In the genomic region with DNA sequence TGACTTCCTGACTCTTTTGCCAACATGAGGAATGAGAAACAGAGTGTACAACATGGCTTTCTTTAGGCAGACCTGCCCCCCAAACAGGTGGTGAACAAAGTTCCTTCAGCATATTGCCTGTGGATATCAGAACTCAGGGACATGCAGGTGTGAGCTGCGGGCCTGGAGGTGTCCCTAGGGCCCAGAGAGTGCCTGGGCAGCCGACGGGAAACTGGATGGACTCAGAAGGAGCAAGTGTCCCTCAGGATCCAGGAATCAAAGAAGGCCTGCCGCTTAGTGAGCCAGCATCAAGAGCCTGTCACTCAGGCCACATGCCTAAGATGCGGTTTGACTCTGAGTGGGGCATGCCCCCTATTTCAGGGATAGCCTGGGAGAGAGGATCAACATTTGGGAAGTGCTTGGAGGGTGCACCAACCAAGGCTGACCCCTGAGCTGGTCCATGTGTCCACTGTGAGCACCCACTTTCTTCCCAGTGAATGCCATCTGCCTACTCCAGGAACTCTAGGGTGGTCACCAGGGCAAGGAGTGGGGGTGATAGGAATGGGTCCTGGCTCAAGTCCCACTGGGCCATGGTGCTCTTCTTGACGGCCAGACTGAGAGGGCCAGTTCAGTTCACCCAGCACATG, we compare ENCODE assay signal across 1 cellular context.
TF ChIP-seq lines count a peak whose summit lies in the region.

No MANE protein-coding gene starts in this region.

TF ChIP-seq in HepG2, 621 proteins besides CTCF, POLR2A, EP300 and RAD21:
- TF ChIP-seq, protein P1, sequence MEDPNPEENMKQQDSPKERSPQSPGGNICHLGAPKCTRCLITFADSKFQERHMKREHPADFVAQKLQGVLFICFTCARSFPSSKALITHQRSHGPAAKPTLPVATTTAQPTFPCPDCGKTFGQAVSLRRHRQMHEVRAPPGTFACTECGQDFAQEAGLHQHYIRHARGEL (CRISPR knock-in tag; IDR thresholded peaks at IDR 0.05) = no peak
- TF ChIP-seq PRPF4 (IDR thresholded peaks at IDR 0.05; ENCODE audit: low read depth, low read length, poor library complexity, severe bottlenecking) = no peak
- TF ChIP-seq HOXA5 (CRISPR knock-in tag; IDR thresholded peaks at IDR 0.05) = no peak
- TF ChIP-seq, protein P2, sequence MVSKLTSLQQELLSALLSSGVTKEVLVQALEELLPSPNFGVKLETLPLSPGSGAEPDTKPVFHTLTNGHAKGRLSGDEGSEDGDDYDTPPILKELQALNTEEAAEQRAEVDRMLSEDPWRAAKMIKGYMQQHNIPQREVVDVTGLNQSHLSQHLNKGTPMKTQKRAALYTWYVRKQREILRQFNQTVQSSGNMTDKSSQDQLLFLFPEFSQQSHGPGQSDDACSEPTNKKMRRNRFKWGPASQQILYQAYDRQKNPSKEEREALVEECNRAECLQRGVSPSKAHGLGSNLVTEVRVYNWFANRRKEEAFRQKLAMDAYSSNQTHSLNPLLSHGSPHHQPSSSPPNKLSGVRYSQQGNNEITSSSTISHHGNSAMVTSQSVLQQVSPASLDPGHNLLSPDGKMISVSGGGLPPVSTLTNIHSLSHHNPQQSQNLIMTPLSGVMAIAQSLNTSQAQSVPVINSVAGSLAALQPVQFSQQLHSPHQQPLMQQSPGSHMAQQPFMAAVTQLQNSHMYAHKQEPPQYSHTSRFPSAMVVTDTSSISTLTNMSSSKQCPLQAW (CRISPR knock-in tag; IDR thresholded peaks at IDR 0.05) = no peak
- no peak for TF ChIP-seq ZNF615 (CRISPR knock-in tag; IDR thresholded peaks at IDR 0.05; ENCODE audit: borderline replicate concordance)
- TF ChIP-seq IRX3 (CRISPR knock-in tag; IDR thresholded peaks at IDR 0.05; ENCODE audit: borderline replicate concordance, low read depth) = no peak
- TF ChIP-seq, protein P3, sequence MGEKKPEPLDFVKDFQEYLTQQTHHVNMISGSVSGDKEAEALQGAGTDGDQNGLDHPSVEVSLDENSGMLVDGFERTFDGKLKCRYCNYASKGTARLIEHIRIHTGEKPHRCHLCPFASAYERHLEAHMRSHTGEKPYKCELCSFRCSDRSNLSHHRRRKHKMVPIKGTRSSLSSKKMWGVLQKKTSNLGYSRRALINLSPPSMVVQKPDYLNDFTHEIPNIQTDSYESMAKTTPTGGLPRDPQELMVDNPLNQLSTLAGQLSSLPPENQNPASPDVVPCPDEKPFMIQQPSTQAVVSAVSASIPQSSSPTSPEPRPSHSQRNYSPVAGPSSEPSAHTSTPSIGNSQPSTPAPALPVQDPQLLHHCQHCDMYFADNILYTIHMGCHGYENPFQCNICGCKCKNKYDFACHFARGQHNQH (CRISPR knock-in tag; IDR thresholded peaks at IDR 0.05) = no peak
- TF ChIP-seq DPF2 (CRISPR knock-in tag; IDR thresholded peaks at IDR 0.05; ENCODE audit: borderline replicate concordance, low read depth) = no peak
- TF ChIP-seq NCOA1 (CRISPR knock-in tag; IDR thresholded peaks at IDR 0.05) = no peak
- TF ChIP-seq LCORL (IDR thresholded peaks at IDR 0.05) = no peak
- no peak for TF ChIP-seq LCORL (CRISPR knock-in tag; IDR thresholded peaks at IDR 0.05)
- TF ChIP-seq HIVEP1 (CRISPR knock-in tag; IDR thresholded peaks at IDR 0.05) = no peak
- no peak for TF ChIP-seq NR1H2 (CRISPR knock-in tag; IDR thresholded peaks at IDR 0.05; ENCODE audit: borderline replicate concordance, low read depth)
- TF ChIP-seq, protein P4, sequence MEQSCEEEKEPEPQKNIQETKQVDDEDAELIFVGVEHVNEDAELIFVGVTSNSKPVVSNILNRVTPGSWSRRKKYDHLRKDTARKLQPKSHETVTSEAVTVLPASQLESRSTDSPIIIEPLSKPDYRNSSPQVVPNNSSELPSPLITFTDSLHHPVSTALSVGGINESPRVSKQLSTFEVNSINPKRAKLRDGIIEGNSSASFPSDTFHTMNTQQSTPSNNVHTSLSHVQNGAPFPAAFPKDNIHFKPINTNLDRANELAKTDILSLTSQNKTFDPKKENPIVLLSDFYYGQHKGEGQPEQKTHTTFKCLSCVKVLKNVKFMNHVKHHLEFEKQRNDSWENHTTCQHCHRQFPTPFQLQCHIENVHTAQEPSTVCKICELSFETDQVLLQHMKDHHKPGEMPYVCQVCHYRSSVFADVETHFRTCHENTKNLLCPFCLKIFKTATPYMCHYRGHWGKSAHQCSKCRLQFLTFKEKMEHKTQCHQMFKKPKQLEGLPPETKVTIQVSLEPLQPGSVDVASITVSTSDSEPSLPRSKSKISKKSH (CRISPR knock-in tag; IDR thresholded peaks at IDR 0.05; ENCODE audit: borderline replicate concordance) = no peak
- TF ChIP-seq, protein P5, sequence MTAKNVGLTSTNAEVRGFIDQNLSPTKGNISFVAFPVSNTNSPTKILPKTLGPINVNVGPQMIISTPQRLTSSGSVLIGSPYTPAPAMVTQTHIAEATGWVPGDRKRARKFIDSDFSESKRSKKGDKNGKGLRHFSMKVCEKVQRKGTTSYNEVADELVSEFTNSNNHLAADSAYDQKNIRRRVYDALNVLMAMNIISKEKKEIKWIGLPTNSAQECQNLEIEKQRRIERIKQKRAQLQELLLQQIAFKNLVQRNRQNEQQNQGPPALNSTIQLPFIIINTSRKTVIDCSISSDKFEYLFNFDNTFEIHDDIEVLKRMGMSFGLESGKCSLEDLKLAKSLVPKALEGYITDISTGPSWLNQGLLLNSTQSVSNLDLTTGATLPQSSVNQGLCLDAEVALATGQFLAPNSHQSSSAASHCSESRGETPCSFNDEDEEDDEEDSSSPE (CRISPR knock-in tag; IDR thresholded peaks at IDR 0.05) = no peak
- no peak for TF ChIP-seq ESRRA (CRISPR knock-in tag; IDR thresholded peaks at IDR 0.05; ENCODE audit: low read depth)
- TF ChIP-seq, protein P6, sequence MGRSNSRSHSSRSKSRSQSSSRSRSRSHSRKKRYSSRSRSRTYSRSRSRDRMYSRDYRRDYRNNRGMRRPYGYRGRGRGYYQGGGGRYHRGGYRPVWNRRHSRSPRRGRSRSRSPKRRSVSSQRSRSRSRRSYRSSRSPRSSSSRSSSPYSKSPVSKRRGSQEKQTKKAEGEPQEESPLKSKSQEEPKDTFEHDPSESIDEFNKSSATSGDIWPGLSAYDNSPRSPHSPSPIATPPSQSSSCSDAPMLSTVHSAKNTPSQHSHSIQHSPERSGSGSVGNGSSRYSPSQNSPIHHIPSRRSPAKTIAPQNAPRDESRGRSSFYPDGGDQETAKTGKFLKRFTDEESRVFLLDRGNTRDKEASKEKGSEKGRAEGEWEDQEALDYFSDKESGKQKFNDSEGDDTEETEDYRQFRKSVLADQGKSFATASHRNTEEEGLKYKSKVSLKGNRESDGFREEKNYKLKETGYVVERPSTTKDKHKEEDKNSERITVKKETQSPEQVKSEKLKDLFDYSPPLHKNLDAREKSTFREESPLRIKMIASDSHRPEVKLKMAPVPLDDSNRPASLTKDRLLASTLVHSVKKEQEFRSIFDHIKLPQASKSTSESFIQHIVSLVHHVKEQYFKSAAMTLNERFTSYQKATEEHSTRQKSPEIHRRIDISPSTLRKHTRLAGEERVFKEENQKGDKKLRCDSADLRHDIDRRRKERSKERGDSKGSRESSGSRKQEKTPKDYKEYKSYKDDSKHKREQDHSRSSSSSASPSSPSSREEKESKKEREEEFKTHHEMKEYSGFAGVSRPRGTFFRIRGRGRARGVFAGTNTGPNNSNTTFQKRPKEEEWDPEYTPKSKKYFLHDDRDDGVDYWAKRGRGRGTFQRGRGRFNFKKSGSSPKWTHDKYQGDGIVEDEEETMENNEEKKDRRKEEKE (IDR thresholded peaks at IDR 0.05) = no peak
- TF ChIP-seq ZNF816 (CRISPR knock-in tag; IDR thresholded peaks at IDR 0.05; ENCODE audit: borderline replicate concordance) = no peak
- TF ChIP-seq PAWR (CRISPR knock-in tag; IDR thresholded peaks at IDR 0.05; ENCODE audit: borderline replicate concordance) = no peak
